ENCODE assay signal across 2 cellular contexts in genomic region chr1:207654320-207654719, GRCh38.
TF ChIP-seq lines count a peak whose summit lies in the region.

No MANE protein-coding gene starts in this region.

TF ChIP-seq in IMR-90, 13 proteins besides CTCF, POLR2A, EP300 and RAD21:
- TF ChIP-seq SMC3 (IDR thresholded peaks at IDR 0.05; ENCODE audit: low read depth, low read length): peak; percentile 38; the same call in 1 of the 2 replicates
- TF ChIP-seq CEBPB (IDR thresholded peaks at IDR 0.05; ENCODE audit: low read depth, low read length): no peak

TF ChIP-seq in K562, 482 proteins besides CTCF, POLR2A, EP300 and RAD21:
- 0 out of 2 replicates have a peak, but pooled peaks have one; percentile 6 for TF ChIP-seq GATAD2B (IDR thresholded peaks at IDR 0.05; ENCODE audit: borderline replicate concordance)
- no peak for TF ChIP-seq ZNF75A (CRISPR knock-in tag; IDR thresholded peaks at IDR 0.05)
